Comparison of ENCODE assay signal across 14 cellular contexts in genomic region chr15:73227433-73228056, GRCh38.
"Had no signal": no experiment of that assay in that cellular context is flagged by ENCODE, and none has a peak within 500 bp of the region (broad histone marks: within the 10 kb centered on the region; RNA-seq: fewer than 3 reads in every experiment).

No MANE protein-coding gene starts in this region.

- H3K4me3 ChIP-seq: breast epithelium, esophagus squamous epithelium, left lung, right atrium auricular region, upper lobe of left lung had no signal

- H3K36me3 ChIP-seq: breast epithelium, esophagus squamous epithelium, left lung, right atrium auricular region, upper lobe of left lung had no signal

- H3K36me3 Mint-ChIP-seq: activated naive CD8-positive, alpha-beta T cell treated with anti-CD3 and anti-CD28 coated beads, Interleukin-2, amount 10 ng/mL, durations not matched to agents 7 days and 5 days had no signal

- H3K9me3 Mint-ChIP-seq: activated T-cell treated with anti-CD3 and anti-CD28 coated beads, Interleukin-2, amount 50 U/mL, for 4 hours had no signal

- H3K4me1 Mint-ChIP-seq: stimulated activated memory B cell treated with anti-CD40 and anti-IgM and Interleukin-4, amounts not matched to agents 10 μg/mL and 1 μg/mL and 100 μg/mL, for 72 hours had no signal

- H3K27ac ChIP-seq: breast epithelium, esophagus squamous epithelium, foreskin keratinocyte, left lung, right atrium auricular region, upper lobe of left lung had no signal

- H3K4me3 Mint-ChIP-seq: activated naive CD8-positive, alpha-beta T cell treated with anti-CD3 and anti-CD28 coated beads, Interleukin-2, amount 10 ng/mL, durations not matched to agents 7 days and 5 days; activated T-cell treated with anti-CD3 and anti-CD28 coated beads, Interleukin-2, amount 50 U/mL, for 4 hours; stimulated activated memory B cell treated with anti-CD40 and anti-IgM and Interleukin-4, amounts not matched to agents 10 μg/mL and 1 μg/mL and 100 μg/mL, for 72 hours had no signal

- H3K27ac Mint-ChIP-seq: activated naive CD8-positive, alpha-beta T cell treated with anti-CD3 and anti-CD28 coated beads, Interleukin-2, amount 10 ng/mL, durations not matched to agents 7 days and 5 days; stimulated activated memory B cell treated with anti-CD40 and anti-IgM and Interleukin-4, amounts not matched to agents 10 μg/mL and 1 μg/mL and 100 μg/mL, for 72 hours had no signal

- H3K9me3 ChIP-seq: breast epithelium, esophagus squamous epithelium, left lung, right atrium auricular region, upper lobe of left lung had no signal

- H3K27me3 ChIP-seq: breast epithelium, esophagus squamous epithelium, foreskin keratinocyte, left lung, right atrium auricular region, upper lobe of left lung had no signal

- DNase-seq: activated CD4-positive, alpha-beta T cell treated with anti-CD3 and anti-CD28 coated beads, Interleukin-2, amount 50 U/mL, for 4 hours; activated gamma-delta T cell treated with Interleukin-2 at 50 U/mL for 16 hours; activated naive CD8-positive, alpha-beta T cell treated with anti-CD3 and anti-CD28 coated beads, Interleukin-2, amount 10 ng/mL, durations not matched to agents 7 days and 5 days; activated T-cell treated with anti-CD3 and anti-CD28 coated beads, Interleukin-2, amount 50 U/mL, for 4 hours; esophagus squamous epithelium; foreskin keratinocyte; islet precursor cell; left lung; posterior cingulate gyrus; substantia nigra; upper lobe of left lung had no signal

- H3K4me1 ChIP-seq: breast epithelium, esophagus squamous epithelium, foreskin keratinocyte, left lung, right atrium auricular region had no signal
